In genomic region chr22:50469377-50470305, GRCh38 we compare ENCODE assay signal across 9 cellular contexts. TPM values are rescaled to one million over a fixed set of nuclear protein-coding genes. Genes with fewer than 3 reads are reported as not detected.
DNase-seq lines count a peak whose midpoint lies in the region; ATAC-seq and FAIRE-seq lines count a peak whose summit lies in the region.
"Had no signal": no experiment of that assay in that cellular context is flagged by ENCODE, and none has a peak within 500 bp of the region (broad histone marks: within the 10 kb centered on the region; RNA-seq: fewer than 3 reads in every experiment).

No MANE protein-coding gene starts in this region.

- H3K27ac ChIP-seq in cingulate gyrus (ENCODE audit: low read depth, low read length) = peak overlapping the region; percentile 90

- DNase-seq in GM18507 (ENCODE audit: extremely low spot score, insufficient read length, low read depth) (peak; percentile 83), NCI-H2107 treated with DMSO at 0.1 percent for 48 hours (lab: John Stamatoyannopoulos, UW; ENCODE audit: unreplicated experiment) (peak; percentile 69), sciatic nerve (ENCODE audit: low spot score) (no peak), SHP77 treated with DMSO at 0.1 percent for 48 hours (lab: John Stamatoyannopoulos, UW) (no peak), NCI-H2029 (lab: John Stamatoyannopoulos, UW) (no peak)
- peak; percentile 93 for DNase-seq in activated CD4-positive, alpha-beta T cell treated with anti-CD3 and anti-CD28 coated beads for 48 hours

- intact Hi-C loops in sciatic nerve (cut with DNase I) = no loop called here

- peak; percentile 96 for FAIRE-seq in GM18507 (lab: Jason Lieb, UNC)

- ATAC-seq in HG02759 (IDR thresholded peaks at IDR 0.05; ENCODE audit: unreplicated experiment) (peak; percentile 62), sciatic nerve (peak; percentile 46)

RNA-seq across cellular contexts. Expression of gene SBF1, which starts 5.2 kb away (rescaled TPM):
- 73.4 TPM for total RNA-seq in sciatic nerve

RNA-seq across cellular contexts. Expression of gene ADM2, which starts 11.7 kb away (rescaled TPM):
- 0.09 TPM for total RNA-seq in sciatic nerve

RNA-seq across cellular contexts. Expression of gene MIOX, which starts 17.0 kb away (rescaled TPM):
- not detected for total RNA-seq in sciatic nerve
- total RNA-seq: epithelial cell of proximal tubule had no signal

RNA-seq across cellular contexts. Expression of gene LMF2, which starts 37.9 kb away (rescaled TPM):
- total RNA-seq in sciatic nerve = 48.4 TPM

RNA-seq across cellular contexts. Expression of gene NCAPH2, which starts 38.4 kb away (rescaled TPM):
- 39.8 TPM for total RNA-seq in sciatic nerve

Comparison
In these comparisons a context has a peak if more than half of its experiments do, and no peak if none do; other contexts are left out.
1. DNase-seq: peak in GM18507 (single experiment), NCI-H2107 treated with DMSO at 0.1 percent for 48 hours (single experiment) and activated CD4-positive, alpha-beta T cell treated with anti-CD3 and anti-CD28 coated beads for 48 hours (single experiment); none in sciatic nerve (single experiment), SHP77 treated with DMSO at 0.1 percent for 48 hours (single experiment) and NCI-H2029 (single experiment).